ENCODE assay signal across 8 cellular contexts in the genomic region with DNA sequence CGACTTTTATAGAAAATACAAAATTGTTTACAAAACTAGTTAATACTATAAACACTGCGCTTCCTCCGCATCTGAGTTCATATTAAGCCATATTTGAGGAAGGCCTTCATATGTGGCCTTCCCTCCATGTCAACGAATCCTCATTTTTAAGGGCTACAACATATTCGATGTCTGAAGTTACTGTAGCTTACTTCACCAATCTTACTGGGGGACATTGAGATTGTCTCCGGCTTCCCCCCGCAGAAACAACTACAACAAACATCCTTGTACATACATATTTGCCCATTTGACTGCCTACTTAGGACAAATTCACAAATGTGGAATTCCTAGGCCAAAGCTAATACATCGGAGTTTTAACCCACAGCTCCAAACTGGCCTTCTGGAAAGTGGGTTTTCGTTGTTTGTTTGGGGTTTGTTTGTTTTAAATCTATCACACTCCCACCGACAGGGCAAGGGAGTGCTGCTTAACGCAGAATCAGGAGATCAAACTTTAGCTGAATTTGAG. TPM values are rescaled to one million over a fixed set of nuclear protein-coding genes. Genes with fewer than 3 reads are reported as not detected.
DNase-seq lines count a peak whose midpoint lies in the region; ATAC-seq and TF ChIP-seq lines count a peak whose summit lies in the region.

No MANE protein-coding gene starts in this region.

- no peak for DNase-seq in stimulated activated naive CD8-positive, alpha-beta T cell treated with anti-CD3 and anti-CD28 coated beads, Interleukin-15, Interleukin-2, amounts not matched to agents 100 U/mL and 50 U/mL, for 24 hours
- no peak for DNase-seq in adipocyte (ENCODE audit: low read depth)
- DNase-seq in right lobe of liver, result no peak
- no peak for DNase-seq in aorta
- no peak for DNase-seq in effector CD8-positive, alpha-beta T cell (lab: John Stamatoyannopoulos, UW)
- no peak for DNase-seq in NCI-H69 (lab: John Stamatoyannopoulos, UW)
- no peak for DNase-seq in SW 1271 (lab: John Stamatoyannopoulos, UW)

- no peak for ATAC-seq in stimulated activated naive CD8-positive, alpha-beta T cell treated with anti-CD3 and anti-CD28 coated beads, Interleukin-15, Interleukin-2, amounts not matched to agents 100 U/mL and 50 U/mL, for 24 hours
- ATAC-seq in right lobe of liver, result no peak
- ATAC-seq in aorta (ENCODE audit: low FRiP score), result no peak

- H3K4me1 Mint-ChIP-seq in stimulated activated naive CD8-positive, alpha-beta T cell treated with anti-CD3 and anti-CD28 coated beads, Interleukin-15, Interleukin-2, amounts not matched to agents 100 ng/mL and 50 ng/mL, for 24 hours (ENCODE audit: low read depth), result peaks cover 8% of the 10 kb centered on the region

- H3K27ac Mint-ChIP-seq in stimulated activated naive CD8-positive, alpha-beta T cell treated with anti-CD3 and anti-CD28 coated beads, Interleukin-15, Interleukin-2, amounts not matched to agents 100 ng/mL and 50 ng/mL, for 24 hours, result no peak overlapping the region

- H3K4me3 ChIP-seq in adipocyte (ENCODE audit: low read length) (peak overlapping the region; percentile 86), right lobe of liver (peak overlapping the region; percentile 65 to 75 (median 71)), aorta (ENCODE audit: low read length in 2 of 2) (peak overlapping the region; percentile 89 to 94)

- TF ChIP-seq CTCF in right lobe of liver (IDR thresholded peaks at IDR 0.05), result peak in 1 of 4 donors; percentile 8

- H3K9me3 ChIP-seq in adipocyte (ENCODE audit: control insufficient read depth, low read length) (no peaks in the 10 kb centered on the region), right lobe of liver (no peaks in the 10 kb centered on the region), aorta (ENCODE audit: control insufficient read depth, low read length) (no peaks in the 10 kb centered on the region)

- H3K27me3 Mint-ChIP-seq in stimulated activated naive CD8-positive, alpha-beta T cell treated with anti-CD3 and anti-CD28 coated beads, Interleukin-15, Interleukin-2, amounts not matched to agents 100 ng/mL and 50 ng/mL, for 24 hours, result peaks cover 26% of the 10 kb centered on the region

- peaks cover 14% of the 10 kb centered on the region for H3K36me3 ChIP-seq in adipocyte (ENCODE audit: control insufficient read depth, insufficient read depth, low read length, severe bottlenecking)
- H3K36me3 ChIP-seq in right lobe of liver, result peaks cover 0 to 8% (median 2%) of the 10 kb centered on the region in 4 donors
- H3K36me3 ChIP-seq in aorta (ENCODE audit: control insufficient read depth in 1 of 2, insufficient read depth in 2 of 2, low read length in 1 of 2), result peaks cover 0 to 3% of the 10 kb centered on the region in 2 donors

- no peaks in the 10 kb centered on the region for H3K9me3 Mint-ChIP-seq in stimulated activated naive CD8-positive, alpha-beta T cell treated with anti-CD3 and anti-CD28 coated beads, Interleukin-15, Interleukin-2, amounts not matched to agents 100 ng/mL and 50 ng/mL, for 24 hours

- H3K36me3 Mint-ChIP-seq in stimulated activated naive CD8-positive, alpha-beta T cell treated with anti-CD3 and anti-CD28 coated beads, Interleukin-15, Interleukin-2, amounts not matched to agents 100 ng/mL and 50 ng/mL, for 24 hours (ENCODE audit: low read depth), result no peaks in the 10 kb centered on the region

- peak overlapping the region; percentile 77 for H3K4me3 Mint-ChIP-seq in stimulated activated naive CD8-positive, alpha-beta T cell treated with anti-CD3 and anti-CD28 coated beads, Interleukin-15, Interleukin-2, amounts not matched to agents 100 ng/mL and 50 ng/mL, for 24 hours

- H3K4me1 ChIP-seq in adipocyte (ENCODE audit: control insufficient read depth, insufficient read depth, low read length) (peaks cover 38% of the 10 kb centered on the region), right lobe of liver (peaks cover 0 to 38% (median 10%) of the 10 kb centered on the region in 4 donors), aorta (ENCODE audit: control insufficient read depth in 1 of 2, insufficient read depth in 2 of 2, low read length in 2 of 2) (peaks cover 3 to 5% of the 10 kb centered on the region in 2 donors)

- intact Hi-C loops in right lobe of liver (cut with DNase I), result no loop called here
- intact Hi-C loops in aorta (cut with DNase I), result loop anchor here in 1 of 2 donors (5.0 kb wide), 1 partner anchor 115 kb away; no protein-coding TSS in a partner anchor

- 33% methylated on average over 11 of the region's 11 CpGs for WGBS in right lobe of liver (ENCODE audit: insufficient coverage, low coverage, low lambda C conversion rate, missing lambda C conversion rate)
- WGBS in aorta, 2 donors, result 53 to 55% methylated on average over 11 of the region's 11 CpGs

- peak overlapping the region; percentile 94 to 98 (median 97) for H3K27ac ChIP-seq in right lobe of liver
- peak overlapping the region; percentile 39 to 83 for H3K27ac ChIP-seq in aorta (ENCODE audit: low read depth in 1 of 2, low read length in 2 of 2)

- TF ChIP-seq POLR2A in right lobe of liver (IDR thresholded peaks at IDR 0.05), result no peak

- H3K9ac ChIP-seq in adipocyte (ENCODE audit: low read length), result peak overlapping the region; percentile 96

- no peaks in the 10 kb centered on the region for H3K27me3 ChIP-seq in adipocyte (replicated peaks; ENCODE audit: control insufficient read depth, insufficient read depth, low read length)
- H3K27me3 ChIP-seq in right lobe of liver, result no peaks in the 10 kb centered on the region
- H3K27me3 ChIP-seq in aorta (ENCODE audit: control insufficient read depth in 1 of 2, insufficient read depth in 2 of 2, low read length in 1 of 2), result no peaks in the 10 kb centered on the region

RNA-seq across cellular contexts. Expression of a gene that starts 0.6 kb away (rescaled TPM):
- 10 to 100 TPM; 55.3 to 88.9 (median 69.4) TPM for total RNA-seq in right lobe of liver
- 100 to 1,000 TPM; 104 to 123 TPM for total RNA-seq in aorta
- polyA plus RNA-seq in aorta, result 10 to 100 TPM; 49.6 to 57.5 TPM

RNA-seq across cellular contexts. Expression of a gene that starts 10.4 kb away (rescaled TPM):
- total RNA-seq in right lobe of liver, result 1 to 10 TPM; 1.2 to 3.4 (median 2.4) TPM
- 10 to 100 TPM in 1 of 2 donors, 1 to 10 TPM in 1; 5.8 to 12.8 TPM for total RNA-seq in aorta
- polyA plus RNA-seq in aorta, result under 1 TPM; 0.33 to 0.75 TPM
